Comparison of ENCODE assay signal across 13 cellular contexts in the genomic region with DNA sequence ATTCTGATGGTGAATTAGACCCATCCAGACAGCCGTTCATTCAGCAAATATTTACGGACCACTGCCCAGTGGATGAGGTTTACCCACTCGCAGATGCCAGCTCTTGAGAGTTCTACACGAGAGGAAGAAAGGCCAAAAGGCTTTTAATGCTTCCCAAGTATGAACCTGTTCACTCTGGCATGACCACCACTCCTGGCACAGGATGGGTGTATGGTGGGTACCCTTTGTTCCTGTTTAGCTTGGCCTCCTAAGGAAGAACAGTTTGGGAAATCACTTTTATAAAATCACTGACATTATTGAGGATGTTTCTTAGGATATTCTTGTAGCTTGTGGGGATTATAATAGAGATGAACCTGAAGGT.
"Had no signal": no experiment of that assay in that cellular context is flagged by ENCODE, and none has a peak within 500 bp of the region (broad histone marks: within the 10 kb centered on the region; RNA-seq: fewer than 3 reads in every experiment).

No MANE protein-coding gene starts in this region.

- H3K4me3 ChIP-seq: K562 had no signal

- DNase-seq: Kasumi-1, MM.1S, NCI-H1436, NCI-H2081, NCI-H2107, NCI-H2227 treated with DMSO at 0.1 percent for 48 hours, NCI-H526, NCI-H82, SHP77, SK-N-SH, T-helper 1 cell, T-helper 17 cell had no signal

- H3K9me3 ChIP-seq: SK-N-SH had no signal
